In genomic region chr13:91347212-91347995, GRCh38 we compare ENCODE assay signal across 1 cellular context.
A peak's percentile ranks its signal among the peaks of the same experiment; 100 is the strongest.
TF ChIP-seq lines count a peak whose summit lies in the region.

Gene MIR17HG (plus strand): TSS chr13:91347687.

TF ChIP-seq in HepG2, 621 proteins besides CTCF, POLR2A, EP300 and RAD21 (continued from another document and continues in another):
- TF ChIP-seq ZNF407 (CRISPR knock-in tag; IDR thresholded peaks at IDR 0.05; ENCODE audit: not compliant biosample characterization) (peak; percentile 26), ZNF446 (CRISPR knock-in tag; IDR thresholded peaks at IDR 0.05) (peak; percentile 63; the same call in 1 of the 2 replicates), FOXP4 (CRISPR knock-in tag; IDR thresholded peaks at IDR 0.05) (no peak; the same call in 1 of the 2 replicates), ZNF816 (CRISPR knock-in tag; IDR thresholded peaks at IDR 0.05; ENCODE audit: borderline replicate concordance) (peak; percentile 71; the same call in 1 of the 2 replicates), ZNF547 (CRISPR knock-in tag; IDR thresholded peaks at IDR 0.05) (peak; percentile 66; the same call in 1 of the 2 replicates), HINFP (CRISPR knock-in tag; IDR thresholded peaks at IDR 0.05; ENCODE audit: low read depth) (peak; percentile 54; the same call in 1 of the 2 replicates), CBX5 (CRISPR knock-in tag; IDR thresholded peaks at IDR 0.05; ENCODE audit: borderline replicate concordance) (peak; percentile 19; the same call in 1 of the 2 replicates), SMAD1 (CRISPR knock-in tag; IDR thresholded peaks at IDR 0.05; ENCODE audit: borderline replicate concordance, low read depth) (0 out of 2 replicates have a peak, but pooled peaks have one; percentile 50), SAP130 (CRISPR knock-in tag; IDR thresholded peaks at IDR 0.05; ENCODE audit: low read depth) (peak; percentile 73), RFX5 (IDR thresholded peaks at IDR 0.05; ENCODE audit: low read depth, low read length) (peak; percentile 31; the same call in 1 of the 2 replicates), FOXC1 (CRISPR knock-in tag; IDR thresholded peaks at IDR 0.05; ENCODE audit: borderline replicate concordance) (0 out of 2 replicates have a peak, but pooled peaks have one; percentile 49), SALL2 (CRISPR knock-in tag; IDR thresholded peaks at IDR 0.05) (peak; percentile 83), ZNF580 (CRISPR knock-in tag; IDR thresholded peaks at IDR 0.05; ENCODE audit: borderline replicate concordance, low read depth) (peak; percentile 64; the same call in 1 of the 2 replicates), BATF2 (CRISPR knock-in tag; IDR thresholded peaks at IDR 0.05) (peak; percentile 75; the same call in 1 of the 2 replicates), ZIK1 (CRISPR knock-in tag; IDR thresholded peaks at IDR 0.05; ENCODE audit: borderline replicate concordance, low read depth) (peak; percentile 42; the same call in 1 of the 2 replicates), REST (IDR thresholded peaks at IDR 0.05; ENCODE audit: borderline replicate concordance in 1 of 2, low read depth in 1 of 2, low read length in 2 of 2) (peak in 1 of 2 experiments; percentile 31; a peak in 1 of 4 replicates), SNAPC2 (CRISPR knock-in tag; IDR thresholded peaks at IDR 0.05) (no peak), IKZF5 (CRISPR knock-in tag; IDR thresholded peaks at IDR 0.05) (0 out of 2 replicates have a peak, but pooled peaks have one; percentile 43), FOXK2 (IDR thresholded peaks at IDR 0.05) (peak; percentile 65; the same call in 1 of the 2 replicates), NFAT5 (CRISPR knock-in tag; IDR thresholded peaks at IDR 0.05) (peak; percentile 83; the same call in 1 of the 2 replicates), ZFP62 (CRISPR knock-in tag; IDR thresholded peaks at IDR 0.05) (no peak), SKI (IDR thresholded peaks at IDR 0.05; ENCODE audit: partially characterized antibody) (peak; percentile 59)
